Comparison of ENCODE assay signal across 15 cellular contexts in the genomic region with DNA sequence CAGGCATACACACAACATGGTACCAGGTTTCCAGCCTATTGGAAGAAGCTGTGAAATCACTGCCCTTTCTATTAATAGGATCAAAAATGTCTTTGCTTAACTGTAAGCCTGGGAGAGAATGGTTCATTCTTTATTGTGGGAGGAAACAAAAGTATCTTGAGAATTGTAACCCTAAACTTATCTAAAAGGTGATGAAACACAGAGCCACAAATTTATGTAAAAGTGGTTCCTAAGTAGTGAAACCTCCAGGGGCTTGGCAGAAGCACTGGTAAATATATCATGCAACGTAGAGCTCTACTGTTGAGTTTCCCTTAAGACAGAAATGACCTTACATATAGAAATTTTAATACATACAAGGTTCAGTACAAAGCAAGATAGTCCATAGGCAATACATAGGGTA.
DNase-seq lines count a peak whose midpoint lies in the region; ATAC-seq and TF ChIP-seq lines count a peak whose summit lies in the region.
"Had no signal": no experiment of that assay in that cellular context is flagged by ENCODE, and none has a peak within 500 bp of the region (broad histone marks: within the 10 kb centered on the region; RNA-seq: fewer than 3 reads in every experiment).

No MANE protein-coding gene starts in this region.

- DNase-seq in AG04449 (ENCODE audit: low read depth, low spot score) (peak; percentile 51), GM04503 (ENCODE audit: low read depth) (peak; percentile 26), adipocyte (ENCODE audit: low read depth) (peak; percentile 64), fibroblast of pulmonary artery (ENCODE audit: low read depth) (peak; percentile 73), EL (no peak)
- DNase-seq: BE2C, DMS 273 treated with DMSO at 0.1 percent for 48 hours, NCI-H1048, NCI-H446, PC-3 had no signal

- ATAC-seq in GM18868 (IDR thresholded peaks at IDR 0.05; ENCODE audit: unreplicated experiment) (no peak), GM18519 (IDR thresholded peaks at IDR 0.05; ENCODE audit: low FRiP score, unreplicated experiment) (no peak), GM21526 (IDR thresholded peaks at IDR 0.05; ENCODE audit: low FRiP score, unreplicated experiment) (no peak)
- ATAC-seq: GM12878, HCT116, PC-3 had no signal

- no peak overlapping the region for H3K9ac ChIP-seq in adipocyte (ENCODE audit: low read length)

- H3K4me1 ChIP-seq in adipocyte (ENCODE audit: control insufficient read depth, insufficient read depth, low read length) = no peaks in the 10 kb centered on the region
- H3K4me1 ChIP-seq: BE2C had no signal

- TF ChIP-seq CTCF in AG04449 (IDR thresholded peaks at IDR 0.05; ENCODE audit: insufficient read depth, low read length, missing control alignments) (no peak), fibroblast of pulmonary artery (IDR thresholded peaks at IDR 0.05; ENCODE audit: low read length, missing control alignments) (no peak)

- peaks cover 7% of the 10 kb centered on the region for H3K9me3 ChIP-seq in adipocyte (ENCODE audit: control insufficient read depth, low read length)
- H3K9me3 ChIP-seq: BE2C had no signal

- POLR2A ChIA-PET in AG04449 (lab: Yijun Ruan, JAX) = interaction anchor here (0.7 kb wide), 1 partner anchor 15 kb away, joined by 3 read pairs; no protein-coding TSS in a partner anchor

- no peaks in the 10 kb centered on the region for H3K27me3 ChIP-seq in adipocyte (replicated peaks; ENCODE audit: control insufficient read depth, insufficient read depth, low read length)
- H3K27me3 ChIP-seq: BE2C had no signal

- no peaks in the 10 kb centered on the region for H3K36me3 ChIP-seq in adipocyte (ENCODE audit: control insufficient read depth, insufficient read depth, low read length, severe bottlenecking)
- H3K36me3 ChIP-seq: BE2C had no signal

- CTCF ChIA-PET in AG04449 (lab: Yijun Ruan, JAX) = no interaction called here

- H3K4me3 ChIP-seq in AG04449 (ENCODE audit: low read depth, low read length) (no peak overlapping the region), adipocyte (ENCODE audit: low read length) (no peak overlapping the region), fibroblast of pulmonary artery (replicated peaks; ENCODE audit: low read depth, low read length) (no peak overlapping the region)
- H3K4me3 ChIP-seq: GM12878 had no signal
